ENCODE assay signal across 2 cellular contexts in genomic region chr3:126553284-126553811, GRCh38.
TF ChIP-seq lines count a peak whose summit lies in the region.

No MANE protein-coding gene starts in this region.

TF ChIP-seq in SK-N-SH, 30 proteins besides CTCF, POLR2A, EP300 and RAD21:
- TF ChIP-seq, protein P1, sequence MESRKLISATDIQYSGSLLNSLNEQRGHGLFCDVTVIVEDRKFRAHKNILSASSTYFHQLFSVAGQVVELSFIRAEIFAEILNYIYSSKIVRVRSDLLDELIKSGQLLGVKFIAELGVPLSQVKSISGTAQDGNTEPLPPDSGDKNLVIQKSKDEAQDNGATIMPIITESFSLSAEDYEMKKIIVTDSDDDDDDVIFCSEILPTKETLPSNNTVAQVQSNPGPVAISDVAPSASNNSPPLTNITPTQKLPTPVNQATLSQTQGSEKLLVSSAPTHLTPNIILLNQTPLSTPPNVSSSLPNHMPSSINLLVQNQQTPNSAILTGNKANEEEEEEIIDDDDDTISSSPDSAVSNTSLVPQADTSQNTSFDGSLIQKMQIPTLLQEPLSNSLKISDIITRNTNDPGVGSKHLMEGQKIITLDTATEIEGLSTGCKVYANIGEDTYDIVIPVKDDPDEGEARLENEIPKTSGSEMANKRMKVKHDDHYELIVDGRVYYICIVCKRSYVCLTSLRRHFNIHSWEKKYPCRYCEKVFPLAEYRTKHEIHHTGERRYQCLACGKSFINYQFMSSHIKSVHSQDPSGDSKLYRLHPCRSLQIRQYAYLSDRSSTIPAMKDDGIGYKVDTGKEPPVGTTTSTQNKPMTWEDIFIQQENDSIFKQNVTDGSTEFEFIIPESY (IDR thresholded peaks at IDR 0.05; ENCODE audit: borderline replicate concordance, low read depth): no peak
- TF ChIP-seq MAX (IDR thresholded peaks at IDR 0.05; ENCODE audit: low read depth): no peak
- TF ChIP-seq RCOR1 (IDR thresholded peaks at IDR 0.05; ENCODE audit: low read length): no peak
- TF ChIP-seq, protein P2, sequence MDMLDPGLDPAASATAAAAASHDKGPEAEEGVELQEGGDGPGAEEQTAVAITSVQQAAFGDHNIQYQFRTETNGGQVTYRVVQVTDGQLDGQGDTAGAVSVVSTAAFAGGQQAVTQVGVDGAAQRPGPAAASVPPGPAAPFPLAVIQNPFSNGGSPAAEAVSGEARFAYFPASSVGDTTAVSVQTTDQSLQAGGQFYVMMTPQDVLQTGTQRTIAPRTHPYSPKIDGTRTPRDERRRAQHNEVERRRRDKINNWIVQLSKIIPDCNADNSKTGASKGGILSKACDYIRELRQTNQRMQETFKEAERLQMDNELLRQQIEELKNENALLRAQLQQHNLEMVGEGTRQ (IDR thresholded peaks at IDR 0.05; ENCODE audit: borderline replicate concordance, low read depth, low read length): no peak
- TF ChIP-seq TCF12 (IDR thresholded peaks at IDR 0.05): no peak
- TF ChIP-seq RFX5 (IDR thresholded peaks at IDR 0.05; ENCODE audit: low read length): no peak
- TF ChIP-seq TEAD4 (IDR thresholded peaks at IDR 0.05; ENCODE audit: borderline replicate concordance, insufficient read depth): no peak
- TF ChIP-seq FOXM1 (IDR thresholded peaks at IDR 0.05; ENCODE audit: low read depth): no peak
- TF ChIP-seq SMC3 (IDR thresholded peaks at IDR 0.05; ENCODE audit: low read depth, low read length): no peak
- no peak for TF ChIP-seq GATA2 (CRISPR knock-in tag; IDR thresholded peaks at IDR 0.05)
- no peak for TF ChIP-seq USF1 (IDR thresholded peaks at IDR 0.05; ENCODE audit: borderline replicate concordance, low read depth)
- TF ChIP-seq RXRA (IDR thresholded peaks at IDR 0.05; ENCODE audit: borderline replicate concordance, low read depth): no peak
- TF ChIP-seq, protein P3, sequence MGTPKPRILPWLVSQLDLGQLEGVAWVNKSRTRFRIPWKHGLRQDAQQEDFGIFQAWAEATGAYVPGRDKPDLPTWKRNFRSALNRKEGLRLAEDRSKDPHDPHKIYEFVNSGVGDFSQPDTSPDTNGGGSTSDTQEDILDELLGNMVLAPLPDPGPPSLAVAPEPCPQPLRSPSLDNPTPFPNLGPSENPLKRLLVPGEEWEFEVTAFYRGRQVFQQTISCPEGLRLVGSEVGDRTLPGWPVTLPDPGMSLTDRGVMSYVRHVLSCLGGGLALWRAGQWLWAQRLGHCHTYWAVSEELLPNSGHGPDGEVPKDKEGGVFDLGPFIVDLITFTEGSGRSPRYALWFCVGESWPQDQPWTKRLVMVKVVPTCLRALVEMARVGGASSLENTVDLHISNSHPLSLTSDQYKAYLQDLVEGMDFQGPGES (IDR thresholded peaks at IDR 0.05; ENCODE audit: low read depth, low read length): no peak
- no peak for TF ChIP-seq MXI1 (IDR thresholded peaks at IDR 0.05; ENCODE audit: low read depth, low read length)
- no peak for TF ChIP-seq PBX3 (IDR thresholded peaks at IDR 0.05)
- no peak for TF ChIP-seq TAF1 (IDR thresholded peaks at IDR 0.05; ENCODE audit: borderline replicate concordance, low read depth, low read length)
- TF ChIP-seq NRF1 (IDR thresholded peaks at IDR 0.05; ENCODE audit: low read depth, low read length): no peak

TF ChIP-seq in SK-N-SH treated with all-trans-retinoic acid at 6 μM for 48 hours, 23 proteins besides CTCF, POLR2A, EP300 and RAD21 (continued from another document):
- no peak for TF ChIP-seq PPARA (CRISPR knock-in tag; IDR thresholded peaks at IDR 0.05; ENCODE audit: borderline replicate concordance)
